ENCODE assay signal across 15 cellular contexts in the genomic region with DNA sequence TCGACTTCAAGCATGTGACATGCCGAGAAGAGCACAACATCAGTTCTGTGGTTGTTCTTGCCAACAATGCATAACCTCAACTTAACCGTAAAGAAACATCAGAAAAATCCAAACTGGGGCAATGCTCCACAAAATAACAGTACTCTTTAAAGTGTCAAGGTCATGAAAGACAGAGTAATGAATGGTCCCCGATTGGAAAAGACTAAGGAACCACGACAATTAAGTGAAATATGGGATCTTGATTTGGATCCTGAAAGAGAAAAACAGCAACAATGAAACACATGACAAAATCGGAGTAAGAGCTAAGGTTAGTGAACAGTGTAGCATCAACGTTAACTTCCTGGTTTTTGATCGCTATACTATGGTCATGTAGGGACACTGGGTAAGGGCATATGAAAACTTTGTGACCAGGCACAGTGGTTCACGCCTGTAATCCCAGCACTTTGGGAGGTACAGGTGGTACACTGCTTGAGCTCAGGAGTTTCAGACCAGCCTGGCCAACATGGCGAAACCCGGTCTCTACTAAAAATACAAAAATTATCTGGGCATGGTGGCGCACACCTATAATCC. TPM values are rescaled to one million over a fixed set of nuclear protein-coding genes. Genes with fewer than 3 reads are reported as not detected.
A peak's percentile ranks its signal among the peaks of the same experiment; 100 is the strongest.
DNase-seq lines count a peak whose midpoint lies in the region; ATAC-seq, FAIRE-seq and TF ChIP-seq lines count a peak whose summit lies in the region.
"Had no signal": no experiment of that assay in that cellular context is flagged by ENCODE, and none has a peak within 500 bp of the region (broad histone marks: within the 10 kb centered on the region; RNA-seq: fewer than 3 reads in every experiment).

No MANE protein-coding gene starts in this region.

- no peaks in the 10 kb centered on the region for H3K27me3 Mint-ChIP-seq in activated naive CD4-positive, alpha-beta T cell treated with anti-CD3 and anti-CD28 coated beads, Interleukin-2, amount 50 U/mL, for 24 hours
- H3K27me3 Mint-ChIP-seq in activated T-cell treated with anti-CD3 and anti-CD28 coated beads, Interleukin-2, amount 50 U/mL, for 24 hours, result no peaks in the 10 kb centered on the region

- intact Hi-C loops in left lung (cut with DNase I), result no loop called here

- ATAC-seq in left lung (peak; percentile 39), GM18498 (IDR thresholded peaks at IDR 0.05; ENCODE audit: unreplicated experiment) (no peak), HG03571 (IDR thresholded peaks at IDR 0.05; ENCODE audit: unreplicated experiment) (no peak)

- H3K27ac ChIP-seq in left lung, result peak overlapping the region in 1 of 2 donors; percentile 54

- no peak for TF ChIP-seq CTCF in left lung (IDR thresholded peaks at IDR 0.05)

- peaks cover 0 to 12% of the 10 kb centered on the region in 2 donors for H3K36me3 ChIP-seq in left lung
- H3K36me3 ChIP-seq: MG63 had no signal

- peaks cover 76% of the 10 kb centered on the region for H3K4me1 Mint-ChIP-seq in activated naive CD4-positive, alpha-beta T cell treated with anti-CD3 and anti-CD28 coated beads, Interleukin-2, amount 50 U/mL, for 24 hours
- peaks cover 76% of the 10 kb centered on the region for H3K4me1 Mint-ChIP-seq in activated T-cell treated with anti-CD3 and anti-CD28 coated beads, Interleukin-2, amount 50 U/mL, for 24 hours (ENCODE audit: low read depth)

- peak; percentile 27 for FAIRE-seq in urothelium cell line (lab: Jason Lieb, UNC)
- FAIRE-seq: TTC549 had no signal

- H3K4me3 ChIP-seq in left lung, result no peak overlapping the region
- H3K4me3 ChIP-seq: lung, MG63 had no signal

- H3K9me3 ChIP-seq in left lung, result no peaks in the 10 kb centered on the region

- peaks cover 40% of the 10 kb centered on the region for H3K36me3 Mint-ChIP-seq in activated naive CD4-positive, alpha-beta T cell treated with anti-CD3 and anti-CD28 coated beads, Interleukin-2, amount 50 U/mL, for 24 hours
- H3K36me3 Mint-ChIP-seq in activated T-cell treated with anti-CD3 and anti-CD28 coated beads, Interleukin-2, amount 50 U/mL, for 24 hours (ENCODE audit: low read depth), result peaks cover 64% of the 10 kb centered on the region

- H3K4me3 Mint-ChIP-seq in activated naive CD4-positive, alpha-beta T cell treated with anti-CD3 and anti-CD28 coated beads, Interleukin-2, amount 50 U/mL, for 24 hours, result peak overlapping the region; percentile 90
- H3K4me3 Mint-ChIP-seq in activated T-cell treated with anti-CD3 and anti-CD28 coated beads, Interleukin-2, amount 50 U/mL, for 24 hours, result peak overlapping the region; percentile 77

- H3K27ac Mint-ChIP-seq in activated naive CD4-positive, alpha-beta T cell treated with anti-CD3 and anti-CD28 coated beads, Interleukin-2, amount 50 U/mL, for 24 hours, result peak overlapping the region; percentile 99
- peak overlapping the region; percentile 94 for H3K27ac Mint-ChIP-seq in activated T-cell treated with anti-CD3 and anti-CD28 coated beads, Interleukin-2, amount 50 U/mL, for 24 hours

- no peaks in the 10 kb centered on the region for H3K27me3 ChIP-seq in left lung
- H3K27me3 ChIP-seq: MG63 had no signal

- peaks cover 0 to 26% of the 10 kb centered on the region in 2 donors for H3K4me1 ChIP-seq in left lung

- H3K9me3 Mint-ChIP-seq in activated naive CD4-positive, alpha-beta T cell treated with anti-CD3 and anti-CD28 coated beads, Interleukin-2, amount 50 U/mL, for 24 hours, result peaks cover 19% of the 10 kb centered on the region
- peaks cover 19% of the 10 kb centered on the region for H3K9me3 Mint-ChIP-seq in activated T-cell treated with anti-CD3 and anti-CD28 coated beads, Interleukin-2, amount 50 U/mL, for 24 hours

- no peak for DNase-seq in activated naive CD4-positive, alpha-beta T cell treated with Interleukin-2 at 50 U/mL for 16 hours
- DNase-seq in activated T-cell treated with anti-CD3 and anti-CD28 coated beads, Interleukin-2, amount 50 U/mL, for 24 hours, result no peak
- DNase-seq in left lung, result no peak
- no peak for DNase-seq in urothelium cell line (ENCODE audit: low spot score)
- no peak for DNase-seq in stimulated activated CD4-positive, alpha-beta T cell treated with anti-CD3 and anti-CD28 coated beads, Interleukin-15, amount 100 ng/mL, for 24 hours
- DNase-seq: DMS153, foreskin fibroblast, MG63, nucleus accumbens, SHP77 treated with DMSO at 0.1 percent for 48 hours had no signal

RNA-seq across cellular contexts. Expression of gene UNC50, which starts 55.2 kb away (rescaled TPM):
- 10 to 100 TPM; 48.1 to 48.9 TPM for total RNA-seq in left lung

RNA-seq across cellular contexts. Expression of gene COA5, which starts 55.3 kb away (rescaled TPM):
- total RNA-seq in left lung, result 10 to 100 TPM; 24.3 to 26.6 TPM
